12 cellular contexts compared by ENCODE assay signal in the genomic region with DNA sequence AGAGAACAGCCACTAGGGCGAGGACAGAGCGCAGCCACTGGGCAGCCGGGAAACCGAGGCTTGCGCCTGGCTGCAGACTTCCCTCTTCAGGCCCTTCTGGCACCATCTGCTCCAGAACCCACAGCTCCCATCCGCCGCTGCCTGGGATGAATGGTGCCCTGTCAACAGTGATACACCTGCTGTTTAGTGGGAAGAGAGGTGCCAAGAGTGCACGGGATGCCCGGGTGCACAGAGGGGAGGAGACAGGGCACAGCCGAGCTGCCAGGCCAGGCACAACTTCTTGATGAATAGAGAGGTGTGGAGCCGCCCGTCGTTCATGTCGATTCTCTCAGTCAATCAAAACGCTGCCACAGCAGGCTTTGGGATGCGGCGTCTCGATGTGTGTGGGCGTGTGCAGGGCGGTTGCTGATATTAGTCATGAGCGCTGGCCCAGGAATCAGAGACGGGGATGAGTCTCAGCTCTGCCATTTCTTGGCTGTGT. TPM values are rescaled to one million over a fixed set of nuclear protein-coding genes. Genes with fewer than 3 reads are reported as not detected.
DNase-seq lines count a peak whose midpoint lies in the region; ATAC-seq lines count a peak whose summit lies in the region.
"Had no signal": no experiment of that assay in that cellular context is flagged by ENCODE, and none has a peak within 500 bp of the region (broad histone marks: within the 10 kb centered on the region; RNA-seq: fewer than 3 reads in every experiment).

No MANE protein-coding gene starts in this region.

- H3K27ac Mint-ChIP-seq in activated T-helper 17 cell treated with anti-CD3 and anti-CD28 coated beads, Interleukin-2, amount 50 U/mL, for 72 hours = no peak overlapping the region

- H3K4me3 Mint-ChIP-seq in activated T-helper 17 cell treated with anti-CD3 and anti-CD28 coated beads, Interleukin-2, amount 50 U/mL, for 72 hours = no peak overlapping the region

- DNase-seq in DMS79 treated with DMSO at 0.1 percent for 48 hours (lab: John Stamatoyannopoulos, UW) = peak; percentile 80
- peak in 2 of 3 experiments; percentile 53 to 82 for DNase-seq in NCI-H1417 (lab: John Stamatoyannopoulos, UW)
- DNase-seq in kidney tubule cell (ENCODE audit: low spot score) = peak; percentile 15
- DNase-seq in amniotic stem cell (lab: John Stamatoyannopoulos, UW) = no peak
- DNase-seq in mesenteric fat pad (ENCODE audit: low spot score) = no peak
- no peak for DNase-seq in KBM-7
- DNase-seq: body of pancreas, COR-L47, left cardiac atrium, NCI-H526 had no signal

- in situ Hi-C loops in KBM-7 (cut with MboI; ENCODE audit: low pct_unique_long_range_greater_than_20kb, low sequenced_read_pairs) = no loop called here

- H3K4me1 Mint-ChIP-seq in activated T-helper 17 cell treated with anti-CD3 and anti-CD28 coated beads, Interleukin-2, amount 50 U/mL, for 72 hours = no peaks in the 10 kb centered on the region

- ATAC-seq in activated T-helper 17 cell treated with anti-CD3 and anti-CD28 coated beads, Interleukin-2, amount 50 U/mL, for 72 hours (replicated peaks) = peak; percentile 88
- no peak for ATAC-seq in HG03039 (IDR thresholded peaks at IDR 0.05; ENCODE audit: unreplicated experiment)
- ATAC-seq: body of pancreas had no signal

- H3K36me3 Mint-ChIP-seq in activated T-helper 17 cell treated with anti-CD3 and anti-CD28 coated beads, Interleukin-2, amount 50 U/mL, for 72 hours (ENCODE audit: low read depth) = no peaks in the 10 kb centered on the region

- no peaks in the 10 kb centered on the region for H3K27me3 Mint-ChIP-seq in activated T-helper 17 cell treated with anti-CD3 and anti-CD28 coated beads, Interleukin-2, amount 50 U/mL, for 72 hours

- H3K9me3 Mint-ChIP-seq in activated T-helper 17 cell treated with anti-CD3 and anti-CD28 coated beads, Interleukin-2, amount 50 U/mL, for 72 hours = no peaks in the 10 kb centered on the region

RNA-seq across cellular contexts. Expression of gene RRM2, which starts 39.5 kb away (rescaled TPM):
- total RNA-seq in activated T-helper 17 cell treated with anti-CD3 and anti-CD28 coated beads, Interleukin-2, amount 50 U/mL, for 72 hours = 100 to 1,000 TPM; 515 to 567 TPM
- 0.22 TPM for total RNA-seq in mesenteric fat pad
- total RNA-seq: body of pancreas had no signal

Comparison
In these comparisons a context has a peak if more than half of its experiments do, and no peak if none do; other contexts are left out.
1. DNase-seq: peak in DMS79 treated with DMSO at 0.1 percent for 48 hours (single experiment), NCI-H1417 (2 of 3) and kidney tubule cell (single experiment); none in amniotic stem cell (single experiment), mesenteric fat pad (single experiment) and KBM-7 (single experiment).
2. RNA of gene RRM2, which starts 39.5 kb away (total RNA-seq): 515 to 567 TPM in activated T-helper 17 cell treated with anti-CD3 and anti-CD28 coated beads, Interleukin-2, amount 50 U/mL, for 72 hours; 0.22 TPM in mesenteric fat pad (single experiment); every median in the first group is over 100 times any median in the second.